ENCODE assay signal across 12 cellular contexts in genomic region chr1:6459850-6460265, GRCh38. TPM values are rescaled to one million over a fixed set of nuclear protein-coding genes. Genes with fewer than 3 reads are reported as not detected.
DNase-seq lines count a peak whose midpoint lies in the region; ATAC-seq and TF ChIP-seq lines count a peak whose summit lies in the region.
"Had no signal": no experiment of that assay in that cellular context is flagged by ENCODE, and none has a peak within 500 bp of the region (broad histone marks: within the 10 kb centered on the region; RNA-seq: fewer than 3 reads in every experiment).

No MANE protein-coding gene starts in this region.

- DNase-seq in WTC11 (ENCODE audit: low spot score) (no peak), colonic mucosa (peak; percentile 18), NCI-H2227 (lab: John Stamatoyannopoulos, UW; ENCODE audit: unreplicated experiment) (no peak), NCI-H1417 treated with DMSO at 0.1 percent for 48 hours (lab: John Stamatoyannopoulos, UW) (no peak)
- DNase-seq: DMS153, NCI-H748 treated with DMSO at 0.1 percent for 48 hours, substantia nigra had no signal

- no peak overlapping the region for H3K4me3 Mint-ChIP-seq in WTC11

- H3K27me3 ChIP-seq in colonic mucosa: no peaks in the 10 kb centered on the region
- peaks cover 38% of the 10 kb centered on the region for H3K27me3 ChIP-seq in skeletal muscle satellite cell (ENCODE audit: control insufficient read depth, insufficient read depth, low read length)

- CTCF ChIA-PET in HEK293 (lab: Yijun Ruan, JAX) (interaction anchor here (1.3 kb wide), 1 partner anchor 30 kb away, joined by 5 read pairs; no protein-coding TSS in a partner anchor), WTC11 (lab: Charles Lee) (interaction anchor here (0.7 to 3.5 kb wide), 14 partner anchors 8 to 418 kb away, joined by 3 to 31 read pairs (median 6); partner anchors contain the start of gene RNF207)

- peak; percentile 5; the same call in 1 of the 2 replicates for ATAC-seq in WTC11
- no peak for ATAC-seq in HG03460 (IDR thresholded peaks at IDR 0.05; ENCODE audit: unreplicated experiment)
- ATAC-seq in HG03565 (IDR thresholded peaks at IDR 0.05; ENCODE audit: unreplicated experiment): no peak

- H3K27ac ChIP-seq in HEK293 (ENCODE audit: extremely low read depth, low read depth, low read length): no peak overlapping the region
- no peak overlapping the region for H3K27ac ChIP-seq in colonic mucosa

- H3K9me3 Mint-ChIP-seq in WTC11: no peaks in the 10 kb centered on the region

- H3K9me3 ChIP-seq in HEK293 (ENCODE audit: control insufficient read depth, insufficient read depth, low read depth, low read length) (no peaks in the 10 kb centered on the region), colonic mucosa (no peaks in the 10 kb centered on the region), skeletal muscle satellite cell (replicated peaks; ENCODE audit: low read length) (no peaks in the 10 kb centered on the region)

- H3K36me3 ChIP-seq in HEK293 (ENCODE audit: control insufficient read depth in 2 of 2, insufficient read depth in 1 of 2, low read length in 2 of 2): peaks cover 0 to 27% of the 10 kb centered on the region in 2 experiments; a peak in 1 of 3 replicates
- no peaks in the 10 kb centered on the region for H3K36me3 ChIP-seq in colonic mucosa
- H3K36me3 ChIP-seq in skeletal muscle satellite cell (ENCODE audit: insufficient read depth, low read length): peaks cover 10% of the 10 kb centered on the region

- POLR2A ChIA-PET in HEK293 (lab: Yijun Ruan, JAX): interaction anchor here (1.0 kb wide), 1 partner anchor 224 kb away, joined by 3 read pairs; the partner anchor contains the start of gene ICMT
- POLR2A ChIA-PET in WTC11 (lab: Charles Lee): interaction anchor here (0.9 to 1.7 kb wide), 2 partner anchors 11 to 213 kb away, joined by 3 to 5 read pairs; no protein-coding TSS in a partner anchor

- H3K4me1 Mint-ChIP-seq in WTC11: peaks cover 27% of the 10 kb centered on the region

- peaks cover 2% of the 10 kb centered on the region; the same call in 1 of the 2 replicates for H3K27me3 Mint-ChIP-seq in WTC11 (ENCODE audit: low read depth)

- H3K9ac ChIP-seq in colonic mucosa (ENCODE audit: low read depth in 2 of 2, low read length in 2 of 2) (no peak overlapping the region), skeletal muscle satellite cell (ENCODE audit: low read depth, low read length) (no peak overlapping the region)

- peak overlapping the region; percentile 36 for H3K4me2 ChIP-seq in skeletal muscle satellite cell (ENCODE audit: low read length)

- no peak overlapping the region for H3K27ac Mint-ChIP-seq in WTC11

- no peak for TF ChIP-seq CTCF in HEK293 (tag by site-specific recombination; IDR thresholded peaks at IDR 0.05)
- TF ChIP-seq CTCF in WTC11 (IDR thresholded peaks at IDR 0.05): no peak
- no peak for TF ChIP-seq CTCF in colonic mucosa (IDR thresholded peaks at IDR 0.05)

- peaks cover 6% of the 10 kb centered on the region for H3K36me3 Mint-ChIP-seq in WTC11

- H3K4me1 ChIP-seq in HEK293 (ENCODE audit: control insufficient read depth, insufficient read depth, low read length): no peaks in the 10 kb centered on the region
- H3K4me1 ChIP-seq in colonic mucosa: no peaks in the 10 kb centered on the region
- H3K4me1 ChIP-seq in skeletal muscle satellite cell (ENCODE audit: control insufficient read depth, insufficient read depth, low read length): peaks cover 3% of the 10 kb centered on the region

- H3K4me3 ChIP-seq in HEK293 (ENCODE audit: low read depth, low read length): no peak overlapping the region
- peak overlapping the region; percentile 14 for H3K4me3 ChIP-seq in colonic mucosa
- H3K4me3 ChIP-seq in skeletal muscle satellite cell (ENCODE audit: low read length): no peak overlapping the region

- intact Hi-C loops in colonic mucosa (cut with DNase I): no loop called here

TF ChIP-seq in HEK293, 187 proteins besides CTCF, POLR2A, EP300 and RAD21:
- peak; percentile 43; the same call in 1 of the 2 replicates for TF ChIP-seq SCRT2 (tag by site-specific recombination; IDR thresholded peaks at IDR 0.05)
- no peak for TF ChIP-seq ZNF274 (IDR thresholded peaks at IDR 0.05; ENCODE audit: low read length)
- TF ChIP-seq ZNF274 (tag by site-specific recombination; IDR thresholded peaks at IDR 0.05; ENCODE audit: borderline replicate concordance): no peak

TF ChIP-seq in WTC11, 78 proteins besides CTCF, POLR2A, EP300 and RAD21:
- TF ChIP-seq PRRX2 (CRISPR knock-in tag; IDR thresholded peaks at IDR 0.05) (no peak), ZNF671 (CRISPR knock-in tag; IDR thresholded peaks at IDR 0.05) (no peak), ATF2 (CRISPR knock-in tag; IDR thresholded peaks at IDR 0.05; ENCODE audit: borderline replicate concordance, low read depth) (no peak), RELA (CRISPR knock-in tag; IDR thresholded peaks at IDR 0.05; ENCODE audit: borderline replicate concordance) (no peak), PREB (CRISPR knock-in tag; IDR thresholded peaks at IDR 0.05; ENCODE audit: borderline replicate concordance) (no peak), ZNF138 (CRISPR knock-in tag; conservative IDR thresholded peaks at IDR 0.05) (no peak), PRDM15 (CRISPR knock-in tag; IDR thresholded peaks at IDR 0.05) (no peak)
- TF ChIP-seq, protein P1, sequence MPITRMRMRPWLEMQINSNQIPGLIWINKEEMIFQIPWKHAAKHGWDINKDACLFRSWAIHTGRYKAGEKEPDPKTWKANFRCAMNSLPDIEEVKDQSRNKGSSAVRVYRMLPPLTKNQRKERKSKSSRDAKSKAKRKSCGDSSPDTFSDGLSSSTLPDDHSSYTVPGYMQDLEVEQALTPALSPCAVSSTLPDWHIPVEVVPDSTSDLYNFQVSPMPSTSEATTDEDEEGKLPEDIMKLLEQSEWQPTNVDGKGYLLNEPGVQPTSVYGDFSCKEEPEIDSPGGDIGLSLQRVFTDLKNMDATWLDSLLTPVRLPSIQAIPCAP (CRISPR knock-in tag; IDR thresholded peaks at IDR 0.05): no peak

RNA-seq across cellular contexts. Expression of gene TNFRSF25, which starts 6.1 kb away (rescaled TPM):
- total RNA-seq in WTC11 (2021) (19.5 to 26.1 TPM (median 22.6 TPM) in 3 replicates), colonic mucosa (10 to 100 TPM; 33.1 to 87.1 TPM)
- 1.3 TPM in 2 replicates for total RNA-seq in skeletal muscle satellite cell (2012; rRNA removed)

RNA-seq across cellular contexts. Expression of gene PLEKHG5, which starts 31.6 kb away (rescaled TPM):
- 27.5 to 32.0 TPM (median 30.8 TPM) in 3 replicates for total RNA-seq in WTC11 (2021)
- 10 to 100 TPM; 13.9 to 19.6 TPM for total RNA-seq in colonic mucosa
- 6.3 and 12.7 TPM in 2 replicates for total RNA-seq in skeletal muscle satellite cell (2012; rRNA removed)

RNA-seq across cellular contexts. Expression of gene ESPN, which starts 35.3 kb away (rescaled TPM):
- total RNA-seq in WTC11 (2021): 46.1 to 70.3 TPM (median 68.1 TPM) in 3 replicates
- 10 to 100 TPM; 74.3 to 98.0 TPM for total RNA-seq in colonic mucosa
- under 0.01 TPM in 1 of 2 replicates, not detected in the other for total RNA-seq in skeletal muscle satellite cell (2012; rRNA removed)
- total RNA-seq: osteoblast had no signal

RNA-seq across cellular contexts. Expression of gene HES2, which starts 40.1 kb away (rescaled TPM):
- 1.9 to 2.7 TPM (median 1.9 TPM) in 3 replicates for total RNA-seq in WTC11 (2021)
- 10 to 100 TPM; 14.2 to 24.0 TPM for total RNA-seq in colonic mucosa
- under 0.01 TPM in 1 of 2 replicates, not detected in the other for total RNA-seq in skeletal muscle satellite cell (2012; rRNA removed)
- total RNA-seq: osteoblast had no signal
